Comparison of ENCODE assay signal across 8 cellular contexts in the genomic region with DNA sequence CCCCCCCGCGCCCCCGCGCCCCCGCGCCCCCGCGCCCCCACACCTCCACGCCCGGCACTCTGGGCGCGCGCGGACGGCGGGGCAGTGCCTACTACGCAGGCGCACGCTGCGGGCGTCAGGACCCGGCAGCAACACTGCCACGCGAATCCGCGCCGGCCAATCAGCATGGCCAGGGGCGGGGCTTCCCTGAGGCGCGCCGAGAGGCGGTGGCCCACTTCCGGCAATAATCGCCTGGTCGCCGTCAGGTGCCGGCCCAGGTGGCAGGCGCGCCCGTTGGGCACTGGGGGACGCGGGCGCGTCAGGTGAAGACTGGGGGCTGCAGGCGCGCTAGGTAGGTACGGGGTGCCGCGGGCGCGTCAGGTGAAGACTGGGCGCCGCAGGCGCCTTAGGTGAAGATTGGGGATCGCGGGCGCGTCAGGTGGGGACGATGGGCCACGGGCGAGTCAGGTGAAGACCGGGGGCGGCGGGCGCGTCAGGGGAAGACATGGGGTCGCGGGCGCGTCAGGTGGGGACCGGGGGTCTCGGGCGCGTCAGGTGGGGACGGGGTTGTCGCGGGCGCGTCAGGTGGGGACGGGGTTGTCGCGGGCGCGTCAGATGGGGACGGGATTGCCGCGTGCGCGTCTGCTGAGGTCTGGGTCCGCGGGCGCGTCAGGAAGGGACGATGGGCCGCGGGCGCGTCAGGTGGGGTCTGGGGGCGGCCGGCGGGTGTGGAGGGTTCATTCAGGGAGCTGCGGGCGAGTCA.
DNase-seq lines count a peak whose midpoint lies in the region; ATAC-seq and TF ChIP-seq lines count a peak whose summit lies in the region.

No MANE protein-coding gene starts in this region.

- no peaks in the 10 kb centered on the region for H3K79me1 ChIP-seq in mesendoderm (ENCODE audit: low read length)

- H3K27ac ChIP-seq in mesendoderm (ENCODE audit: low read depth, low read length): no peak overlapping the region

- H2BK120ac ChIP-seq in mesendoderm (ENCODE audit: low read depth, low read length): no peak overlapping the region

- no CpG with 5 or more reads among the region's 103 CpGs for WGBS in mesendoderm (ENCODE audit: extremely low coverage, insufficient coverage, low lambda C conversion rate)

- no peak overlapping the region for H3K4ac ChIP-seq in mesendoderm (ENCODE audit: low read depth, low read length)

- DNase-seq in COLO829 (ENCODE audit: low spot score) (peak; percentile 72), GM20000 (ENCODE audit: low spot score) (peak; percentile 95), HPDE6-E6E7 (ENCODE audit: extremely low spot score) (peak; percentile 85), NK-92 (lab: John Stamatoyannopoulos, UW; ENCODE audit: unreplicated experiment) (peak; percentile 17), mesendoderm (peak; percentile 88)
- peak; percentile 95 for DNase-seq in activated CD8-positive, alpha-beta memory T cell treated with anti-CD3 and anti-CD28 coated beads for 24 hours
- peak; percentile 89 to 93 (median 92) for DNase-seq in effector memory CD8-positive, alpha-beta T cell
- peak; percentile 83 for DNase-seq in stimulated activated CD8-positive, alpha-beta memory T cell treated with anti-CD3 and anti-CD28 coated beads, Interleukin-15, amount 100 ng/mL, for 1 hour (ENCODE audit: low read depth)

- no peak overlapping the region for H3K18ac ChIP-seq in mesendoderm (ENCODE audit: low read length)

- no peak for TF ChIP-seq CTCF in GM20000 (IDR thresholded peaks at IDR 0.05; ENCODE audit: extremely low read depth, missing control alignments)

- H3K27ac Mint-ChIP-seq in effector memory CD8-positive, alpha-beta T cell: peak overlapping the region; percentile 95

- H3K4me1 Mint-ChIP-seq in effector memory CD8-positive, alpha-beta T cell (ENCODE audit: low read depth in 2 of 2): peaks cover 26 to 38% of the 10 kb centered on the region in 2 donors

- H3K27me3 Mint-ChIP-seq in effector memory CD8-positive, alpha-beta T cell: no peaks in the 10 kb centered on the region

- peak overlapping the region; percentile 49 for H3K9ac ChIP-seq in mesendoderm (ENCODE audit: low read length)

- H3K36me3 Mint-ChIP-seq in effector memory CD8-positive, alpha-beta T cell (ENCODE audit: insufficient read depth): peaks cover 5% of the 10 kb centered on the region

- H3K23ac ChIP-seq in mesendoderm (ENCODE audit: low read length): no peak overlapping the region

- H3K4me2 ChIP-seq in mesendoderm (ENCODE audit: low read length): no peak overlapping the region

- no peak overlapping the region for H2AK5ac ChIP-seq in mesendoderm (ENCODE audit: low read length)

- peak overlapping the region; percentile 60 for H3K56ac ChIP-seq in mesendoderm (ENCODE audit: low read length)

- H4K5ac ChIP-seq in mesendoderm (ENCODE audit: low read length): no peak overlapping the region

- H3K27me3 ChIP-seq in mesendoderm (ENCODE audit: insufficient read depth, low read length, poor library complexity): no peaks in the 10 kb centered on the region

- no peak overlapping the region for H2BK15ac ChIP-seq in mesendoderm (replicated peaks; ENCODE audit: low read depth)

- H3K79me2 ChIP-seq in mesendoderm (ENCODE audit: control insufficient read depth, insufficient read depth, low read length): no peaks in the 10 kb centered on the region

- no peak overlapping the region for H4K8ac ChIP-seq in mesendoderm (ENCODE audit: low read depth, low read length)

- H3K4me1 ChIP-seq in mesendoderm (ENCODE audit: control insufficient read depth, low read depth, low read length): no peaks in the 10 kb centered on the region

- H3K4me3 Mint-ChIP-seq in effector memory CD8-positive, alpha-beta T cell: peak overlapping the region; percentile 95

- no peaks in the 10 kb centered on the region for H3K36me3 ChIP-seq in mesendoderm (ENCODE audit: control insufficient read depth, insufficient read depth, low read length)

- H3K9me3 Mint-ChIP-seq in effector memory CD8-positive, alpha-beta T cell: no peaks in the 10 kb centered on the region

- ATAC-seq in effector memory CD8-positive, alpha-beta T cell (replicated peaks): peak; percentile 90

- H2BK5ac ChIP-seq in mesendoderm (ENCODE audit: low read length): no peak overlapping the region

- H3K4me3 ChIP-seq in mesendoderm (ENCODE audit: low read length): peak overlapping the region; percentile 61

Comparison
In these comparisons a context has a peak if more than half of its experiments do, and no peak if none do; other contexts are left out.
1. DNase-seq: peak in every context shown above with its lines; median percentile 95 in GM20000; 95 in activated CD8-positive, alpha-beta memory T cell treated with anti-CD3 and anti-CD28 coated beads for 24 hours; 92 in effector memory CD8-positive, alpha-beta T cell; 88 in mesendoderm; 85 in HPDE6-E6E7; 83 in stimulated activated CD8-positive, alpha-beta memory T cell treated with anti-CD3 and anti-CD28 coated beads, Interleukin-15, amount 100 ng/mL, for 1 hour; 72 in COLO829; 17 in NK-92.